Comparison of ENCODE assay signal across 16 cellular contexts in the genomic region with DNA sequence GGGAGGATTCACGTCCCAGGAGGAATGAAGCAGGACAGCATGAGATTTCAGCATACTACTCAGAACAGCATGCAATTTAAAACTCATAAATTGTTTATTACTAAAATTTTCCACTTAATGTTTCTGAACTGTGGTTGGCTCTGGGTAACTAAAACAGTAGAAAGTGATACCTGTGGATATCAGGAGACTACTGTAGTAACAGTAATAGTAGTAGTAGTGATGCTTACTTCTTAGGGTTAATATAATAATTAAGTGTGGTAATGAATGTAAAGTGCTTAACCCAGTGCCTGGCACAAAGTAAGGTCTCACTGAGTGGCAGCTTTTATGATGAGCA.
DNase-seq lines count a peak whose midpoint lies in the region; ATAC-seq and TF ChIP-seq lines count a peak whose summit lies in the region.
"Had no signal": no experiment of that assay in that cellular context is flagged by ENCODE, and none has a peak within 500 bp of the region (broad histone marks: within the 10 kb centered on the region; RNA-seq: fewer than 3 reads in every experiment).

No MANE protein-coding gene starts in this region.

- no peak overlapping the region for H3K9ac ChIP-seq in mammary epithelial cell (ENCODE audit: insufficient read depth, low read length)

- no peaks in the 10 kb centered on the region for H3K36me3 Mint-ChIP-seq in activated naive CD4-positive, alpha-beta T cell treated with anti-CD3 and anti-CD28 coated beads, Interleukin-2, amount 50 U/mL, for 72 hours
- H3K36me3 Mint-ChIP-seq in T-helper 17 cell (ENCODE audit: low read depth) = peaks cover 2% of the 10 kb centered on the region
- peaks cover 14% of the 10 kb centered on the region for H3K36me3 Mint-ChIP-seq in stimulated activated effector memory CD8-positive, alpha-beta T cell treated with anti-CD3 and anti-CD28 coated beads, Interleukin-12 subunit alpha, Interleukin-12 subunit beta, amount 100 ng/mL, for 72 hours

- no peaks in the 10 kb centered on the region for H3K27me3 Mint-ChIP-seq in T-helper 17 cell

- H3K27ac Mint-ChIP-seq in activated naive CD4-positive, alpha-beta T cell treated with anti-CD3 and anti-CD28 coated beads, Interleukin-2, amount 50 U/mL, for 72 hours = no peak overlapping the region
- peak overlapping the region; percentile 24 for H3K27ac Mint-ChIP-seq in T-helper 17 cell
- peak overlapping the region; percentile 2 for H3K27ac Mint-ChIP-seq in stimulated activated effector memory CD8-positive, alpha-beta T cell treated with anti-CD3 and anti-CD28 coated beads, Interleukin-12 subunit alpha, Interleukin-12 subunit beta, amount 100 ng/mL, for 72 hours

- H3K9me3 ChIP-seq in T-helper 17 cell (ENCODE audit: control insufficient read depth, low read length, poor library complexity, severe bottlenecking) = no peaks in the 10 kb centered on the region
- H3K9me3 ChIP-seq in mammary epithelial cell (replicated peaks; ENCODE audit: insufficient read depth, low read length) = no peaks in the 10 kb centered on the region
- H3K9me3 ChIP-seq: A549, HAP-1 had no signal

- CTCF ChIA-PET in mammary epithelial cell (lab: Charles Lee; ENCODE audit: low non-redundant PET) = no interaction called here

- intact Hi-C loops in mammary epithelial cell (cut with micrococcal nuclease) = no loop called here

- H4K20me1 ChIP-seq in mammary epithelial cell (ENCODE audit: insufficient read depth, low read length) = no peaks in the 10 kb centered on the region

- H3K4me1 ChIP-seq in mammary epithelial cell (ENCODE audit: insufficient read depth, low read length) = no peaks in the 10 kb centered on the region
- H3K4me1 ChIP-seq: A549, HAP-1 had no signal

- peaks cover 15% of the 10 kb centered on the region for H3K36me3 ChIP-seq in mammary epithelial cell (ENCODE audit: insufficient read depth, low read length)
- H3K36me3 ChIP-seq: HAP-1 had no signal

- H3K27ac ChIP-seq in mammary epithelial cell (ENCODE audit: insufficient read depth, low read depth, low read length) = no peak overlapping the region
- H3K27ac ChIP-seq: A549 had no signal

- no peak overlapping the region for H3K4me3 ChIP-seq in mammary epithelial cell (replicated peaks in 1 of 3; ENCODE audit: insufficient read depth in 1 of 3, low read depth in 2 of 3, low read length in 3 of 3)
- H3K4me3 ChIP-seq: A549, HAP-1 had no signal

- H3K9me3 Mint-ChIP-seq in activated naive CD4-positive, alpha-beta T cell treated with anti-CD3 and anti-CD28 coated beads, Interleukin-2, amount 50 U/mL, for 72 hours = no peaks in the 10 kb centered on the region
- no peaks in the 10 kb centered on the region for H3K9me3 Mint-ChIP-seq in stimulated activated effector memory CD8-positive, alpha-beta T cell treated with anti-CD3 and anti-CD28 coated beads, Interleukin-12 subunit alpha, Interleukin-12 subunit beta, amount 100 ng/mL, for 72 hours
- H3K9me3 Mint-ChIP-seq: CD14-positive monocyte; CD8-positive, alpha-beta T cell had no signal

- dilution Hi-C loops in mammary epithelial cell (cut with HindIII; ENCODE audit: low sequenced_read_pairs) = no loop called here

- peaks cover 5% of the 10 kb centered on the region for H3K79me2 ChIP-seq in mammary epithelial cell (ENCODE audit: insufficient read depth, low read length)

- in situ Hi-C loops in mammary epithelial cell (cut with MboI; ENCODE audit: low sequenced_read_pairs in 2 of 2) = loop anchor here (5.0 to 10.0 kb wide), 2 partner anchors 283 to 296 kb away; no protein-coding TSS in a partner anchor

- ATAC-seq in activated naive CD4-positive, alpha-beta T cell treated with anti-CD3 and anti-CD28 coated beads, Interleukin-2, amount 50 U/mL, for 72 hours = peak; percentile 44 to 76
- ATAC-seq in T-helper 17 cell = no peak
- no peak for ATAC-seq in stimulated activated effector memory CD8-positive, alpha-beta T cell treated with anti-CD3 and anti-CD28 coated beads, Interleukin-12 subunit alpha, Interleukin-12 subunit beta, amount 100 ng/mL, for 72 hours
- ATAC-seq: A549; CD8-positive, alpha-beta T cell; HepG2 had no signal

- no peak for DNase-seq in activated naive CD4-positive, alpha-beta T cell treated with anti-CD3 and anti-CD28 coated beads, Interleukin-2, amount 50 U/mL, for 72 hours (ENCODE audit: low spot score in 2 of 2)
- DNase-seq in activated naive CD4-positive, alpha-beta T cell treated with Interleukin-2 at 50 U/mL for 16 hours = no peak
- no peak for DNase-seq in T-helper 17 cell
- DNase-seq in stimulated activated effector memory CD8-positive, alpha-beta T cell treated with anti-CD3 and anti-CD28 coated beads, Interleukin-12 subunit alpha, Interleukin-12 subunit beta, amount 100 ng/mL, for 72 hours (ENCODE audit: low spot score in 2 of 2) = no peak
- DNase-seq in activated gamma-delta T cell (lab: John Stamatoyannopoulos, UW) = no peak
- DNase-seq in mammary epithelial cell = no peak
- DNase-seq: CD8-positive, alpha-beta T cell; COR-L47; DMS153; DMS79 treated with DMSO at 0.1 percent for 48 hours; EL; GOT3 had no signal

- peaks cover 4% of the 10 kb centered on the region for H3K4me1 Mint-ChIP-seq in T-helper 17 cell
- no peaks in the 10 kb centered on the region for H3K4me1 Mint-ChIP-seq in stimulated activated effector memory CD8-positive, alpha-beta T cell treated with anti-CD3 and anti-CD28 coated beads, Interleukin-12 subunit alpha, Interleukin-12 subunit beta, amount 100 ng/mL, for 72 hours

- H3K4me2 ChIP-seq in mammary epithelial cell (ENCODE audit: insufficient read depth, low read depth, low read length) = no peak overlapping the region
- H3K4me2 ChIP-seq: A549 had no signal

- WGBS in mammary epithelial cell (ENCODE audit: low coverage, missing lambda C conversion rate) = 93% methylated on average over 1 of the region's 1 CpG

- H3K27me3 ChIP-seq in mammary epithelial cell (ENCODE audit: insufficient read depth, low read length) = no peaks in the 10 kb centered on the region

- TF ChIP-seq CTCF in mammary epithelial cell (conservative IDR thresholded peaks at IDR 0.05 in 1 of 2, IDR thresholded peaks at IDR 0.05 in 1 of 2; ENCODE audit: extremely low read depth in 1 of 2, insufficient read depth in 1 of 2, low read depth in 1 of 2, low read length in 2 of 2) = no peak

- H3K4me3 Mint-ChIP-seq in T-helper 17 cell = no peak overlapping the region
- no peak overlapping the region for H3K4me3 Mint-ChIP-seq in stimulated activated effector memory CD8-positive, alpha-beta T cell treated with anti-CD3 and anti-CD28 coated beads, Interleukin-12 subunit alpha, Interleukin-12 subunit beta, amount 100 ng/mL, for 72 hours
- H3K4me3 Mint-ChIP-seq: CD14-positive monocyte; CD8-positive, alpha-beta T cell had no signal

- no peak overlapping the region for H2AFZ ChIP-seq in mammary epithelial cell (ENCODE audit: low read depth, low read length)

- no TSS peak for BruUV-seq in mammary epithelial cell (replicated peaks; lab: Mats Ljungman, UMichigan)

Comparison
In these comparisons a context has a peak if more than half of its experiments do, and no peak if none do; other contexts are left out.
1. ATAC-seq: peak in activated naive CD4-positive, alpha-beta T cell treated with anti-CD3 and anti-CD28 coated beads, Interleukin-2, amount 50 U/mL, for 72 hours (2 of 2); none in T-helper 17 cell (single experiment) and stimulated activated effector memory CD8-positive, alpha-beta T cell treated with anti-CD3 and anti-CD28 coated beads, Interleukin-12 subunit alpha, Interleukin-12 subunit beta, amount 100 ng/mL, for 72 hours (single experiment).
2. H3K27ac Mint-ChIP-seq: peak in T-helper 17 cell (single experiment) and stimulated activated effector memory CD8-positive, alpha-beta T cell treated with anti-CD3 and anti-CD28 coated beads, Interleukin-12 subunit alpha, Interleukin-12 subunit beta, amount 100 ng/mL, for 72 hours (single experiment); none in activated naive CD4-positive, alpha-beta T cell treated with anti-CD3 and anti-CD28 coated beads, Interleukin-2, amount 50 U/mL, for 72 hours (0 of 2).